ENCODE assay signal across 1 cellular context in the genomic region with DNA sequence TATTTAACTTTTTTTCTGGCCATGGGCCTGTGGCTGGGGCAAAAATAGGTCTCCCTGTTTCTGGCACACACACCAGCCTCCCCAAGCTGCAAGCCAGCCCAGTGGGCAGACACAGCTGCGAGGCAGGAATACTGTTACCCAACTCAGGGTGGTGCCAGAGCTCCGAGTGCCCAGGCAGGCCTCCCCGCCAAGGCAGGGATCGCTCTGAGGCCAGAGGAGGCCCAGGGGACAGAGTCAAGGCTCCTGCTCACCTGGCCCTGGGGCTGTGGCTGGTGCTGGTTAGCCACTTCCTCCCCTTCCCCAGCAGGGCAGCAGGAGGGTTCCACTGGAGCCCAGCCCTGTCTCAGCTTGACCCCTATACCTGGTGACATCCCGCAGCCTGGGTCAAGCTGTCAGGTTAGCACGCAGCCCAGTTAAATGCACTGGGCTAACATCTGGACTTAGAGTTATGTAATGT.
A peak's percentile ranks its signal among the peaks of the same experiment; 100 is the strongest.
TF ChIP-seq lines count a peak whose summit lies in the region.

No MANE protein-coding gene starts in this region.

TF ChIP-seq in GM12878, 131 proteins besides CTCF, POLR2A, EP300 and RAD21 (continued from another document):
- peak; percentile 84 for TF ChIP-seq ZNF687 (IDR thresholded peaks at IDR 0.05)
- no peak for TF ChIP-seq MTA3 (IDR thresholded peaks at IDR 0.05; ENCODE audit: borderline replicate concordance, low read length)
- no peak for TF ChIP-seq ZBTB4 (CRISPR knock-in tag; IDR thresholded peaks at IDR 0.05)
- TF ChIP-seq SPI1 (IDR thresholded peaks at IDR 0.05; ENCODE audit: borderline replicate concordance, insufficient read depth, low read depth, low read length): peak; percentile 57; the same call in 1 of the 2 replicates
- TF ChIP-seq BCL11A (IDR thresholded peaks at IDR 0.05; ENCODE audit: low read depth, low read length): no peak
- TF ChIP-seq RUNX3 (IDR thresholded peaks at IDR 0.05; ENCODE audit: low read length): peak; percentile 20; the same call in 1 of the 2 replicates
- 0 out of 2 replicates have a peak, but pooled peaks have one; percentile 27 for TF ChIP-seq NKRF (conservative IDR thresholded peaks at IDR 0.05)
- peak; percentile 55 for TF ChIP-seq TCF12 (IDR thresholded peaks at IDR 0.05; ENCODE audit: low read depth, low read length)
- TF ChIP-seq PAX5 (IDR thresholded peaks at IDR 0.05; ENCODE audit: borderline replicate concordance, low read depth, low read length): 0 out of 2 replicates have a peak, but pooled peaks have one; percentile 46
- TF ChIP-seq SRF (IDR thresholded peaks at IDR 0.05; ENCODE audit: low read depth in 2 of 2, low read length in 2 of 2): no peak
- TF ChIP-seq CHD4 (IDR thresholded peaks at IDR 0.05): no peak
- TF ChIP-seq ZNF24 (IDR thresholded peaks at IDR 0.05): 0 out of 2 replicates have a peak, but pooled peaks have one; percentile 5
- no peak for TF ChIP-seq NRF1 (conservative IDR thresholded peaks at IDR 0.05; ENCODE audit: low read depth, low read length)
- TF ChIP-seq SMAD1 (IDR thresholded peaks at IDR 0.05; ENCODE audit: low read depth, partially characterized antibody): no peak
- TF ChIP-seq ATF2 (IDR thresholded peaks at IDR 0.05; ENCODE audit: low read length): no peak
- peak; percentile 84 for TF ChIP-seq SMARCA5 (IDR thresholded peaks at IDR 0.05)
- TF ChIP-seq JUNB (IDR thresholded peaks at IDR 0.05): no peak
- TF ChIP-seq CUX1 (IDR thresholded peaks at IDR 0.05; ENCODE audit: insufficient replicate concordance, low read depth, low read length): no peak
- TF ChIP-seq ZBTB40 (IDR thresholded peaks at IDR 0.05; ENCODE audit: borderline replicate concordance): 0 out of 2 replicates have a peak, but pooled peaks have one; percentile 13
- TF ChIP-seq DPF2 (IDR thresholded peaks at IDR 0.05): peak; percentile 59
